In the genomic region with DNA sequence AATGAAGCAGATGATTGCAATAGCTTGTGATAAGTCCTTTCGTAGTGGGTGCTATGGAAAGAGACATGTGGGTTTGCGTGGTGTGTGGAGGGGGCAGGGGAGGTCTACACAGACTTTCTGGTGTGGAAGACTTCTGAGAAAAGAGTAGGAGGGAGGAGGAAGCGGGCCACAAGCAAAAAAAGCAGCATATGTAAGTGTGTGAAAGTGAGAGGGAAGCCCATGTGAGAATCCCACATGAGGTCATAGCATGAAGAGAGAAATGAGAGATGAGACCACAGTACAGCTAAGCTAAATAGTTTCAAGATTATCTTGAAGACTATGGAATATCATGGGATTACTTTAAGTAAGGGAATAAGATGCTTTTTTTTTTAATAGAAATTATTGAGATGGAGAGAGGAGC, we compare ENCODE assay signal across 1 cellular context.
TF ChIP-seq lines count a peak whose summit lies in the region.

No MANE protein-coding gene starts in this region.

TF ChIP-seq in GM23338, 12 proteins besides CTCF, POLR2A, EP300 and RAD21:
- TF ChIP-seq, protein P1, sequence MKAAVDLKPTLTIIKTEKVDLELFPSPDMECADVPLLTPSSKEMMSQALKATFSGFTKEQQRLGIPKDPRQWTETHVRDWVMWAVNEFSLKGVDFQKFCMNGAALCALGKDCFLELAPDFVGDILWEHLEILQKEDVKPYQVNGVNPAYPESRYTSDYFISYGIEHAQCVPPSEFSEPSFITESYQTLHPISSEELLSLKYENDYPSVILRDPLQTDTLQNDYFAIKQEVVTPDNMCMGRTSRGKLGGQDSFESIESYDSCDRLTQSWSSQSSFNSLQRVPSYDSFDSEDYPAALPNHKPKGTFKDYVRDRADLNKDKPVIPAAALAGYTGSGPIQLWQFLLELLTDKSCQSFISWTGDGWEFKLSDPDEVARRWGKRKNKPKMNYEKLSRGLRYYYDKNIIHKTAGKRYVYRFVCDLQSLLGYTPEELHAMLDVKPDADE (IDR thresholded peaks at IDR 0.05): no peak
- TF ChIP-seq NANOG (IDR thresholded peaks at IDR 0.05; ENCODE audit: borderline replicate concordance) (no peak), JUNB (IDR thresholded peaks at IDR 0.05; ENCODE audit: unreplicated experiment) (no peak), STAT1 (IDR thresholded peaks at IDR 0.05; ENCODE audit: unreplicated experiment) (no peak), EZH2phosphoT487 (IDR thresholded peaks at IDR 0.05; ENCODE audit: unreplicated experiment) (no peak), EZH2 (IDR thresholded peaks at IDR 0.05; ENCODE audit: low read depth, unreplicated experiment) (no peak), ZNF331 (CRISPR knock-in tag; IDR thresholded peaks at IDR 0.05; ENCODE audit: low read depth) (no peak), POLR2AphosphoS5 (IDR thresholded peaks at IDR 0.05; ENCODE audit: low read depth) (no peak), CREB1 (CRISPR knock-in tag; IDR thresholded peaks at IDR 0.05; ENCODE audit: low read depth) (no peak)
- TF ChIP-seq, protein P2, sequence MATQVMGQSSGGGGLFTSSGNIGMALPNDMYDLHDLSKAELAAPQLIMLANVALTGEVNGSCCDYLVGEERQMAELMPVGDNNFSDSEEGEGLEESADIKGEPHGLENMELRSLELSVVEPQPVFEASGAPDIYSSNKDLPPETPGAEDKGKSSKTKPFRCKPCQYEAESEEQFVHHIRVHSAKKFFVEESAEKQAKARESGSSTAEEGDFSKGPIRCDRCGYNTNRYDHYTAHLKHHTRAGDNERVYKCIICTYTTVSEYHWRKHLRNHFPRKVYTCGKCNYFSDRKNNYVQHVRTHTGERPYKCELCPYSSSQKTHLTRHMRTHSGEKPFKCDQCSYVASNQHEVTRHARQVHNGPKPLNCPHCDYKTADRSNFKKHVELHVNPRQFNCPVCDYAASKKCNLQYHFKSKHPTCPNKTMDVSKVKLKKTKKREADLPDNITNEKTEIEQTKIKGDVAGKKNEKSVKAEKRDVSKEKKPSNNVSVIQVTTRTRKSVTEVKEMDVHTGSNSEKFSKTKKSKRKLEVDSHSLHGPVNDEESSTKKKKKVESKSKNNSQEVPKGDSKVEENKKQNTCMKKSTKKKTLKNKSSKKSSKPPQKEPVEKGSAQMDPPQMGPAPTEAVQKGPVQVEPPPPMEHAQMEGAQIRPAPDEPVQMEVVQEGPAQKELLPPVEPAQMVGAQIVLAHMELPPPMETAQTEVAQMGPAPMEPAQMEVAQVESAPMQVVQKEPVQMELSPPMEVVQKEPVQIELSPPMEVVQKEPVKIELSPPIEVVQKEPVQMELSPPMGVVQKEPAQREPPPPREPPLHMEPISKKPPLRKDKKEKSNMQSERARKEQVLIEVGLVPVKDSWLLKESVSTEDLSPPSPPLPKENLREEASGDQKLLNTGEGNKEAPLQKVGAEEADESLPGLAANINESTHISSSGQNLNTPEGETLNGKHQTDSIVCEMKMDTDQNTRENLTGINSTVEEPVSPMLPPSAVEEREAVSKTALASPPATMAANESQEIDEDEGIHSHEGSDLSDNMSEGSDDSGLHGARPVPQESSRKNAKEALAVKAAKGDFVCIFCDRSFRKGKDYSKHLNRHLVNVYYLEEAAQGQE (IDR thresholded peaks at IDR 0.05; ENCODE audit: unreplicated experiment): no peak
